In the genomic region with DNA sequence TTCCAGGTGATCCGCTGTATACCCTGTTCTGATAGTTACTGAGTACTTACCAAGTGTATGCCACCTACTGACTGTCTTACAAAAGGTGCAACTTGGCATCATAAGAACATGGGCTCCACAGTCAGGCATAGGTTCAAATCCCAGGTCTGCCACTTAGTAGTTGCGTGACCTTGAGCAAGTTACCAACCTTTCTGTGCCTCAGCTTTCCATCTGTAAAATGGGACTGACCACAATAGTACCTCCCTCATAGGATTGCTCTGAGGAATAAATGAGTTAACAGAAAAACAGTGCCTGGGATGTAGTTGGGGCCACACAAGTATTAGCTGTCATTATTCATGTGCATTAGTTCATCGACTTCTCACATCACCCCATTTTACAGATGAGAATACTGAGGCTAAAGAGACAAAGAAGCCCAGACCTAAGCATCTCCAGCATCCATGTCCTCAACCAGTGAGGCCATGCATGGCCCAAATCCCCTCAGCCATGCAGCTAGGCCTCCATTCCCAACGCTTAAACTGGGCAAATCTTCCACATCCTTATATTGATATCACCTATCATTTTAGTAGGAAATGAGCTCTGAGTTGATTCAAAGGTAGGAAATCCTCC, we compare ENCODE assay signal across 11 cellular contexts. TPM values are rescaled to one million over a fixed set of nuclear protein-coding genes. Genes with fewer than 3 reads are reported as not detected.
A peak's percentile ranks its signal among the peaks of the same experiment; 100 is the strongest.
DNase-seq lines count a peak whose midpoint lies in the region; ATAC-seq, FAIRE-seq and TF ChIP-seq lines count a peak whose summit lies in the region.
"Had no signal": no experiment of that assay in that cellular context is flagged by ENCODE, and none has a peak within 500 bp of the region (broad histone marks: within the 10 kb centered on the region; RNA-seq: fewer than 3 reads in every experiment).

No MANE protein-coding gene starts in this region.

- peaks cover 96% of the 10 kb centered on the region for H3K4me1 ChIP-seq in BLaER1
- peaks cover 0 to 8% (median 6%) of the 10 kb centered on the region in 3 donors for H3K4me1 ChIP-seq in pancreas

- H3K4me1 Mint-ChIP-seq in IgD-negative memory B cell (peaks cover 54 to 62% (median 60%) of the 10 kb centered on the region in 3 donors), naive B cell (peaks cover 69 to 86% (median 78%) of the 10 kb centered on the region in 3 donors), MCF 10A (ENCODE audit: insufficient read depth, unreplicated experiment) (no peaks in the 10 kb centered on the region)
- peaks cover 62% of the 10 kb centered on the region for H3K4me1 Mint-ChIP-seq in activated naive CD8-positive, alpha-beta T cell treated with anti-CD3 and anti-CD28 coated beads for 36 hours

- DNase-seq in activated naive CD8-positive, alpha-beta T cell treated with anti-CD3 and anti-CD28 coated beads for 36 hours = no peak
- DNase-seq in naive B cell (no peak), MCF 10A (ENCODE audit: unreplicated experiment) (no peak), pancreas (no peak)
- DNase-seq: NCI-H2029 had no signal

- no peak for ATAC-seq in naive B cell (ENCODE audit: low read depth in 2 of 2)
- no peak for ATAC-seq in GM19328 (IDR thresholded peaks at IDR 0.05; ENCODE audit: unreplicated experiment)
- no peak for ATAC-seq in pancreas
- no peak for ATAC-seq in GM18519 (IDR thresholded peaks at IDR 0.05; ENCODE audit: low FRiP score, unreplicated experiment)

- H3K27me3 ChIP-seq in BLaER1 (no peaks in the 10 kb centered on the region), pancreas (no peaks in the 10 kb centered on the region)
- H3K27me3 ChIP-seq: BE2C had no signal

- FAIRE-seq in pancreas (lab: Jason Lieb, UNC) = no peak

- peaks cover 53% of the 10 kb centered on the region for H3K36me3 ChIP-seq in BLaER1
- no peaks in the 10 kb centered on the region for H3K36me3 ChIP-seq in pancreas
- H3K36me3 ChIP-seq: BE2C had no signal

- H3K9me3 Mint-ChIP-seq in IgD-negative memory B cell = peaks cover 0 to 2% (median 0%) of the 10 kb centered on the region in 3 donors
- H3K9me3 Mint-ChIP-seq in activated naive CD8-positive, alpha-beta T cell treated with anti-CD3 and anti-CD28 coated beads for 36 hours = no peaks in the 10 kb centered on the region
- H3K9me3 Mint-ChIP-seq in naive B cell = no peaks in the 10 kb centered on the region
- H3K9me3 Mint-ChIP-seq in MCF 10A (ENCODE audit: unreplicated experiment) = no peaks in the 10 kb centered on the region

- H3K4me2 ChIP-seq in BLaER1 = peak overlapping the region; percentile 88

- peaks cover 3% of the 10 kb centered on the region for H3K27me3 Mint-ChIP-seq in IgD-negative memory B cell
- no peaks in the 10 kb centered on the region for H3K27me3 Mint-ChIP-seq in activated naive CD8-positive, alpha-beta T cell treated with anti-CD3 and anti-CD28 coated beads for 36 hours
- no peaks in the 10 kb centered on the region for H3K27me3 Mint-ChIP-seq in naive B cell
- H3K27me3 Mint-ChIP-seq in MCF 10A (ENCODE audit: insufficient read depth, unreplicated experiment) = no peaks in the 10 kb centered on the region

- no TSS peak for BruUV-seq in MCF 10A (replicated peaks; lab: Mats Ljungman, UMichigan)

- POLR2A ChIA-PET in MCF 10A (lab: Yijun Ruan, JAX) = interaction anchor here (0.8 to 1.5 kb wide), 2 partner anchors 9 to 24 kb away, joined by 3 to 4 read pairs; no protein-coding TSS in a partner anchor

- CTCF ChIA-PET in MCF 10A (lab: Yijun Ruan, JAX) = interaction anchor here (0.5 to 1.1 kb wide), 3 partner anchors 18 to 91 kb away, joined by 3 to 7 read pairs (median 3); no protein-coding TSS in a partner anchor

- TF ChIP-seq CTCF in MCF 10A (IDR thresholded peaks at IDR 0.05; ENCODE audit: unreplicated experiment) (no peak), pancreas (IDR thresholded peaks at IDR 0.05) (no peak)

- peak overlapping the region; percentile 48; the same call in 1 of the 2 replicates for H3K4me3 ChIP-seq in BLaER1
- H3K4me3 ChIP-seq in pancreas = no peak overlapping the region

- 93 to 95% methylated on average over 4 of the region's 4 CpGs for WGBS in pancreas, 2 donors

- intact Hi-C loops in MCF 10A (cut with micrococcal nuclease) (no loop called here), pancreas (cut with DNase I) (no loop called here)

- peaks cover 16% of the 10 kb centered on the region for H3K36me3 Mint-ChIP-seq in IgD-negative memory B cell
- peaks cover 10% of the 10 kb centered on the region for H3K36me3 Mint-ChIP-seq in activated naive CD8-positive, alpha-beta T cell treated with anti-CD3 and anti-CD28 coated beads for 36 hours
- H3K36me3 Mint-ChIP-seq in naive B cell = peaks cover 0 to 7% of the 10 kb centered on the region in 2 donors
- H3K36me3 Mint-ChIP-seq in MCF 10A (ENCODE audit: insufficient read depth, unreplicated experiment) = no peaks in the 10 kb centered on the region

- H3K27ac ChIP-seq in BLaER1 (peak overlapping the region; percentile 89), pancreas (no peak overlapping the region)

- peak overlapping the region; percentile 87 to 99 (median 97) for H3K27ac Mint-ChIP-seq in IgD-negative memory B cell
- peak overlapping the region; percentile 76 for H3K27ac Mint-ChIP-seq in activated naive CD8-positive, alpha-beta T cell treated with anti-CD3 and anti-CD28 coated beads for 36 hours
- peak overlapping the region; percentile 92 to 100 (median 99) for H3K27ac Mint-ChIP-seq in naive B cell
- no peak overlapping the region for H3K27ac Mint-ChIP-seq in MCF 10A (ENCODE audit: low read depth, unreplicated experiment)

- no peaks in the 10 kb centered on the region for H4K20me1 ChIP-seq in BLaER1

- H3K9ac ChIP-seq in BLaER1 = peak overlapping the region; percentile 54; the same call in 1 of the 2 replicates

- H3K9me3 ChIP-seq in BLaER1 (no peaks in the 10 kb centered on the region), pancreas (no peaks in the 10 kb centered on the region)
- H3K9me3 ChIP-seq: BE2C had no signal

- H3K4me3 Mint-ChIP-seq in IgD-negative memory B cell (peak overlapping the region; percentile 63 to 92 (median 87)), naive B cell (peak overlapping the region; percentile 57 to 92 (median 82)), MCF 10A (ENCODE audit: unreplicated experiment) (no peak overlapping the region)
- peak overlapping the region; percentile 47 for H3K4me3 Mint-ChIP-seq in activated naive CD8-positive, alpha-beta T cell treated with anti-CD3 and anti-CD28 coated beads for 36 hours

RNA-seq across cellular contexts. Expression of a gene that starts 51.3 kb away (rescaled TPM):
- polyA plus RNA-seq in IgD-negative memory B cell = not detected
- not detected for total RNA-seq in activated naive CD8-positive, alpha-beta T cell treated with anti-CD3 and anti-CD28 coated beads for 36 hours
- under 1 TPM in 2 of 6 donors, not detected in 4; 0.19 to 0.31 TPM for polyA plus RNA-seq in naive B cell (ENCODE audit: low read depth in 6 of 6)
- not detected in 2 replicates for total RNA-seq in MCF 10A (2022)
- total RNA-seq in pancreas = not detected
- under 1 TPM in 1 of 2 donors, not detected in 1; 0.02 TPM for polyA plus RNA-seq in pancreas
- total RNA-seq: left lobe of liver had no signal
